ENCODE assay signal across 12 cellular contexts in genomic region chr16:2039286-2040030, GRCh38. TPM values are rescaled to one million over a fixed set of nuclear protein-coding genes. Genes with fewer than 3 reads are reported as not detected.
DNase-seq lines count a peak whose midpoint lies in the region; ATAC-seq and TF ChIP-seq lines count a peak whose summit lies in the region.
"Had no signal": no experiment of that assay in that cellular context is flagged by ENCODE, and none has a peak within 500 bp of the region (broad histone marks: within the 10 kb centered on the region; RNA-seq: fewer than 3 reads in every experiment).

No MANE protein-coding gene starts in this region.

- no peaks in the 10 kb centered on the region for H3K27me3 Mint-ChIP-seq in endodermal cell (ENCODE audit: insufficient read depth)
- no peaks in the 10 kb centered on the region for H3K27me3 Mint-ChIP-seq in activated CD8-positive, alpha-beta T cell treated with anti-CD3 and anti-CD28 coated beads, Interleukin-2, amount 10 ng/mL, durations not matched to agents 7 days and 5 days (ENCODE audit: low read depth)

- no peak overlapping the region for H3K4me3 ChIP-seq in AG04450 (ENCODE audit: low read depth, low read length)
- no peak overlapping the region for H3K4me3 ChIP-seq in LNCaP clone FGC (ENCODE audit: low read depth, low read length)
- no peak overlapping the region for H3K4me3 ChIP-seq in endodermal cell (ENCODE audit: low read length)
- peak overlapping the region in 1 of 2 donors; percentile 35 for H3K4me3 ChIP-seq in mucosa of rectum (ENCODE audit: low read length in 2 of 2)

- 88 to 95% methylated on average over 22 to 29 of the region's 29 CpGs for WGBS in endodermal cell (ENCODE audit: insufficient coverage in 1 of 2, insufficient read length in 1 of 2), 2 experiments

- H3K4me3 Mint-ChIP-seq in endodermal cell, result no peak overlapping the region
- H3K4me3 Mint-ChIP-seq in activated CD8-positive, alpha-beta T cell treated with anti-CD3 and anti-CD28 coated beads, Interleukin-2, amount 10 ng/mL, durations not matched to agents 7 days and 5 days, result no peak overlapping the region
- H3K4me3 Mint-ChIP-seq: memory B cell; stimulated activated memory B cell treated with anti-CD40 and anti-IgM and Interleukin-4, amounts not matched to agents 10 μg/mL and 1 μg/mL and 100 μg/mL, for 72 hours had no signal

- DNase-seq in AG04450 (ENCODE audit: low read depth, low spot score) (peak; percentile 81), LNCaP clone FGC (ENCODE audit: low read depth) (peak; percentile 90), endodermal cell (peak; percentile 54), pons (ENCODE audit: low spot score) (no peak), T-helper 1 cell (no peak)
- DNase-seq in activated CD8-positive, alpha-beta T cell treated with anti-CD3 and anti-CD28 coated beads, Interleukin-2, amount 10 ng/mL, durations not matched to agents 7 days and 5 days, result no peak
- DNase-seq: activated T-cell treated with anti-CD3 and anti-CD28 coated beads, Interleukin-2, amount 50 U/mL, for 1 hour; NCI-H526 treated with DMSO at 0.1 percent for 48 hours had no signal

- no peak for TF ChIP-seq CTCF in AG04450 (IDR thresholded peaks at IDR 0.05; ENCODE audit: low read depth, low read length)
- TF ChIP-seq CTCF in LNCaP clone FGC (IDR thresholded peaks at IDR 0.05; ENCODE audit: control insufficient read depth, extremely low read depth, insufficient read depth), result no peak
- no peak for TF ChIP-seq CTCF in endodermal cell (conservative IDR thresholded peaks at IDR 0.05)

- H3K9ac ChIP-seq in endodermal cell (ENCODE audit: extremely low read depth, low read length, poor library complexity, severe bottlenecking) (no peak overlapping the region), mucosa of rectum (ENCODE audit: low read depth in 1 of 2, low read length in 2 of 2) (peak overlapping the region in 1 of 2 donors; percentile 57)

- H3K36me3 ChIP-seq in endodermal cell (ENCODE audit: control insufficient read depth, insufficient read depth, low read length), result no peaks in the 10 kb centered on the region
- H3K36me3 ChIP-seq in mucosa of rectum (ENCODE audit: control insufficient read depth in 2 of 2, insufficient read depth in 2 of 2, low read length in 2 of 2), result peaks cover 3 to 6% of the 10 kb centered on the region in 2 donors

- peaks cover 6% of the 10 kb centered on the region for H3K4me1 ChIP-seq in endodermal cell (ENCODE audit: control insufficient read depth, insufficient read depth, low read length)
- H3K4me1 ChIP-seq in mucosa of rectum (ENCODE audit: control insufficient read depth in 2 of 2, insufficient read depth in 2 of 2, low read length in 2 of 2), result peaks cover 72 to 75% of the 10 kb centered on the region in 2 donors

- ATAC-seq in activated CD8-positive, alpha-beta T cell treated with anti-CD3 and anti-CD28 coated beads, Interleukin-2, amount 10 ng/mL, durations not matched to agents 7 days and 5 days, result no peak
- ATAC-seq in HG02623 (IDR thresholded peaks at IDR 0.05; ENCODE audit: unreplicated experiment), result no peak
- ATAC-seq: stimulated activated memory B cell treated with anti-CD40 and anti-IgM and Interleukin-4, amounts not matched to agents 10 μg/mL and 1 μg/mL and 100 μg/mL, for 72 hours had no signal

- H3K4me1 Mint-ChIP-seq in endodermal cell, result peaks cover 7% of the 10 kb centered on the region
- peaks cover 2% of the 10 kb centered on the region for H3K4me1 Mint-ChIP-seq in activated CD8-positive, alpha-beta T cell treated with anti-CD3 and anti-CD28 coated beads, Interleukin-2, amount 10 ng/mL, durations not matched to agents 7 days and 5 days (ENCODE audit: low read depth)

- peaks cover 4% of the 10 kb centered on the region for H3K36me3 Mint-ChIP-seq in endodermal cell (ENCODE audit: low read depth)
- H3K36me3 Mint-ChIP-seq in activated CD8-positive, alpha-beta T cell treated with anti-CD3 and anti-CD28 coated beads, Interleukin-2, amount 10 ng/mL, durations not matched to agents 7 days and 5 days (ENCODE audit: low read depth), result no peaks in the 10 kb centered on the region

- H3K27me3 ChIP-seq in AG04450 (ENCODE audit: control insufficient read depth, insufficient read depth, low read length) (no peaks in the 10 kb centered on the region), endodermal cell (ENCODE audit: control insufficient read depth, insufficient read depth, low read length, poor library complexity, severe bottlenecking) (no peaks in the 10 kb centered on the region), mucosa of rectum (ENCODE audit: control insufficient read depth in 2 of 2, insufficient read depth in 2 of 2, low read length in 2 of 2) (no peaks in the 10 kb centered on the region)

- H3K27ac ChIP-seq in AG04450 (ENCODE audit: low read depth, low read length) (peak overlapping the region; percentile 91), endodermal cell (ENCODE audit: low read depth, low read length) (peak overlapping the region; percentile 2), mucosa of rectum (ENCODE audit: low read depth in 2 of 2, low read length in 2 of 2) (peak overlapping the region; percentile 84 to 85)

- peak overlapping the region; percentile 90 for H3K27ac Mint-ChIP-seq in endodermal cell
- no peak overlapping the region for H3K27ac Mint-ChIP-seq in activated CD8-positive, alpha-beta T cell treated with anti-CD3 and anti-CD28 coated beads, Interleukin-2, amount 10 ng/mL, durations not matched to agents 7 days and 5 days
- H3K27ac Mint-ChIP-seq: memory B cell; stimulated activated memory B cell treated with anti-CD40 and anti-IgM and Interleukin-4, amounts not matched to agents 10 μg/mL and 1 μg/mL and 100 μg/mL, for 72 hours had no signal

- no peaks in the 10 kb centered on the region; the same call in 1 of the 2 replicates for H3K9me3 ChIP-seq in AG04450 (ENCODE audit: control insufficient read depth, insufficient read depth, low read length)
- H3K9me3 ChIP-seq in endodermal cell (ENCODE audit: control insufficient read depth, low read length), result no peaks in the 10 kb centered on the region
- no peaks in the 10 kb centered on the region for H3K9me3 ChIP-seq in mucosa of rectum (ENCODE audit: control insufficient read depth in 2 of 2, low read length in 2 of 2)

- H3K9me3 Mint-ChIP-seq in endodermal cell, result no peaks in the 10 kb centered on the region
- no peaks in the 10 kb centered on the region for H3K9me3 Mint-ChIP-seq in activated CD8-positive, alpha-beta T cell treated with anti-CD3 and anti-CD28 coated beads, Interleukin-2, amount 10 ng/mL, durations not matched to agents 7 days and 5 days (ENCODE audit: insufficient read depth)
- H3K9me3 Mint-ChIP-seq: memory B cell; stimulated activated memory B cell treated with anti-CD40 and anti-IgM and Interleukin-4, amounts not matched to agents 10 μg/mL and 1 μg/mL and 100 μg/mL, for 72 hours had no signal

- POLR2A ChIA-PET in AG04450 (lab: Yijun Ruan, JAX), result interaction anchor here (0.6 to 2.2 kb wide), 5 partner anchors 11 to 116 kb away, joined by 3 to 11 read pairs (median 5); partner anchors contain the start of genes NHERF2, RPS2 and TRAF7
- POLR2A ChIA-PET in activated CD8-positive, alpha-beta T cell treated with anti-CD3 and anti-CD28 coated beads, Interleukin-2, amount 10 ng/mL, durations not matched to agents 7 days and 5 days (lab: Charles Lee), result no interaction called here

- CTCF ChIA-PET in AG04450 (lab: Charles Lee), result interaction anchor here (1.2 to 2.4 kb wide), 2 partner anchors 35 to 101 kb away, joined by 4 to 9 read pairs; no protein-coding TSS in a partner anchor
- CTCF ChIA-PET in activated CD8-positive, alpha-beta T cell treated with anti-CD3 and anti-CD28 coated beads, Interleukin-2, amount 10 ng/mL, durations not matched to agents 7 days and 5 days (lab: Charles Lee), result no interaction called here

RNA-seq across cellular contexts. Expression of gene NTHL1, which starts 8.2 kb away (rescaled TPM):
- 10.7 and 14.5 TPM in 2 replicates for polyA plus RNA-seq in AG04450 (2011; rRNA removed)
- 4.3 and 4.7 TPM in 2 replicates for polyA minus RNA-seq in AG04450 (2011; rRNA and poly(A)+ RNA removed)
- 10 to 100 TPM; 43.2 to 46.1 TPM for total RNA-seq in endodermal cell
- 31.0 TPM for polyA plus RNA-seq in endodermal cell (2013, experiment 1 of 2)
- 29.8 TPM for polyA plus RNA-seq in endodermal cell (2013, experiment 2 of 2)
- total RNA-seq in activated CD8-positive, alpha-beta T cell treated with anti-CD3 and anti-CD28 coated beads, Interleukin-2, amount 10 ng/mL, durations not matched to agents 7 days and 5 days, result 10 to 100 TPM; 29.9 to 35.3 TPM

RNA-seq across cellular contexts. Expression of gene TSC2, which starts 8.3 kb away (rescaled TPM):
- 35.9 and 42.2 TPM in 2 replicates for polyA plus RNA-seq in AG04450 (2011; rRNA removed)
- 67.9 and 99.1 TPM in 2 replicates for polyA minus RNA-seq in AG04450 (2011; rRNA and poly(A)+ RNA removed)
- 100 to 1,000 TPM; 166 to 192 TPM for total RNA-seq in endodermal cell
- 81.6 TPM for polyA plus RNA-seq in endodermal cell (2013, experiment 1 of 2)
- 74.5 TPM for polyA plus RNA-seq in endodermal cell (2013, experiment 2 of 2)
- 10 to 100 TPM; 87.9 to 97.4 TPM for total RNA-seq in activated CD8-positive, alpha-beta T cell treated with anti-CD3 and anti-CD28 coated beads, Interleukin-2, amount 10 ng/mL, durations not matched to agents 7 days and 5 days

RNA-seq across cellular contexts. Expression of gene NHERF2, which starts 12.8 kb away (rescaled TPM):
- polyA plus RNA-seq in AG04450 (2011; rRNA removed), result 16.7 and 23.5 TPM in 2 replicates
- polyA minus RNA-seq in AG04450 (2011; rRNA and poly(A)+ RNA removed), result 6.3 and 6.5 TPM in 2 replicates
- 10 to 100 TPM; 20.1 to 25.5 TPM for total RNA-seq in endodermal cell
- 13.4 TPM for polyA plus RNA-seq in endodermal cell (2013, experiment 1 of 2)
- 11.3 TPM for polyA plus RNA-seq in endodermal cell (2013, experiment 2 of 2)
- total RNA-seq in activated CD8-positive, alpha-beta T cell treated with anti-CD3 and anti-CD28 coated beads, Interleukin-2, amount 10 ng/mL, durations not matched to agents 7 days and 5 days, result 1 to 10 TPM; 1.4 to 2.8 TPM

RNA-seq across cellular contexts. Expression of gene NPW, which starts 19.9 kb away (rescaled TPM):
- 0.66 and 0.94 TPM in 2 replicates for polyA plus RNA-seq in AG04450 (2011; rRNA removed)
- polyA minus RNA-seq in AG04450 (2011; rRNA and poly(A)+ RNA removed), result not detected in 2 replicates
- total RNA-seq in endodermal cell, result 1 to 10 TPM; 1.2 to 1.9 TPM
- 2.0 TPM for polyA plus RNA-seq in endodermal cell (2013, experiment 1 of 2)
- polyA plus RNA-seq in endodermal cell (2013, experiment 2 of 2), result 1.6 TPM
- total RNA-seq in activated CD8-positive, alpha-beta T cell treated with anti-CD3 and anti-CD28 coated beads, Interleukin-2, amount 10 ng/mL, durations not matched to agents 7 days and 5 days, result under 1 TPM in 1 of 2 experiments, not detected in 1; 0.73 TPM

RNA-seq across cellular contexts. Expression of gene ZNF598, which starts 29.8 kb away (rescaled TPM):
- 8.2 and 10.7 TPM in 2 replicates for polyA plus RNA-seq in AG04450 (2011; rRNA removed)
- polyA minus RNA-seq in AG04450 (2011; rRNA and poly(A)+ RNA removed), result 7.2 and 7.8 TPM in 2 replicates
- total RNA-seq in endodermal cell, result 10 to 100 TPM; 45.6 to 49.5 TPM
- polyA plus RNA-seq in endodermal cell (2013, experiment 1 of 2), result 33.5 TPM
- 27.9 TPM for polyA plus RNA-seq in endodermal cell (2013, experiment 2 of 2)
- 10 to 100 TPM; 75.1 to 75.9 TPM for total RNA-seq in activated CD8-positive, alpha-beta T cell treated with anti-CD3 and anti-CD28 coated beads, Interleukin-2, amount 10 ng/mL, durations not matched to agents 7 days and 5 days

Comparison
In these comparisons a context has a peak if more than half of its experiments do, and no peak if none do; other contexts are left out.
1. DNase-seq: peak in AG04450 (single experiment), LNCaP clone FGC (single experiment) and endodermal cell (single experiment); none in pons (single experiment), T-helper 1 cell (0 of 5) and activated CD8-positive, alpha-beta T cell treated with anti-CD3 and anti-CD28 coated beads, Interleukin-2, amount 10 ng/mL, durations not matched to agents 7 days and 5 days (single experiment).
2. H3K27ac ChIP-seq: peak in every context shown above with its lines; median percentile 91 in AG04450; 84 in mucosa of rectum; 2 in endodermal cell.
3. RNA of gene NHERF2, which starts 12.8 kb away (total RNA-seq): 20.1 to 25.5 TPM in endodermal cell; 1.4 to 2.8 TPM in activated CD8-positive, alpha-beta T cell treated with anti-CD3 and anti-CD28 coated beads, Interleukin-2, amount 10 ng/mL, durations not matched to agents 7 days and 5 days; every median in the first group is over 4 times any median in the second.